Comparison of ENCODE assay signal across 22 cellular contexts in the genomic region with DNA sequence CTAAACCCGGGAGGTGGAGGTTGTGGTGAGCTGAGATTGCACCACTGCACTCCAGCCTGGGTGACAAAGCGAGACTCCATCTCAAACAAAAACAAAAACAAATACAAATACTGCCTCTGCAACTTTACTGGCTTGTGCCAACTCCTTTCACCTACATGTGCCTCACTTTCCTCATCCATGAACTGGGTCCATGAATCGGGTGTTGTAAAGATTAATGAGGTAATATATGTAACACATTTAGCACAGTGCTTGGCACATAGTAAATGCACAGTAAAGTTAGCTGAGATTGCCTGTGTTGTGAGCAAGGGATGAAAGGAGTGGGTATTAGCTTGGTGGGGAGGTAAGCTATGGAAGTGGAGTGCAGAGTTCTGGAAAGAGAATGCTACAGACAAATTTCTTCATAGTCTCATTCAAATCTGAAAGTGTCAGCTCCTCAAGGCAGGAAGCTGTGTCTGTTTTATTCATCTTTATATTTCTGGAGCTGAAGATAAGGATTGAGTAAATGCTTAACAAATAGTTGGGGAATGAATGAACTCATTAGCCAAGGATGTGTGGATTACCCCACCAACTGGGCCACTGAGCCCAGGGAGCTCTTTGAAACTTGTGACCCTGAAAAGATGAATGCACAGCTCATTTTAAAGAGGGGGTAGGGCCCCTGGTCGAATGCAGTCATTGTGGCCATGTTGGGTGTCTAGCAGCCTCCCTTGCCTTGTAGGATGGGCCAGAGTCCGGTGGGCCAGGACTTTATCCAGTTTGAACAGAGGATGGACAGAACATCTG. TPM values are rescaled to one million over a fixed set of nuclear protein-coding genes. Genes with fewer than 3 reads are reported as not detected.
A peak's percentile ranks its signal among the peaks of the same experiment; 100 is the strongest.
DNase-seq lines count a peak whose midpoint lies in the region; ATAC-seq and TF ChIP-seq lines count a peak whose summit lies in the region.
"Had no signal": no experiment of that assay in that cellular context is flagged by ENCODE, and none has a peak within 500 bp of the region (broad histone marks: within the 10 kb centered on the region; RNA-seq: fewer than 3 reads in every experiment).

No MANE protein-coding gene starts in this region.

- no peak overlapping the region for H3K4me3 ChIP-seq in ACC112 (ENCODE audit: low read depth, low read length)
- no peak overlapping the region for H3K4me3 ChIP-seq in adipocyte (ENCODE audit: low read length)
- H3K4me3 ChIP-seq in fibroblast of villous mesenchyme (ENCODE audit: low read depth, low read length) = no peak overlapping the region
- no peak overlapping the region for H3K4me3 ChIP-seq in CD8-positive, alpha-beta memory T cell (ENCODE audit: low read length)
- H3K4me3 ChIP-seq: left lung, transverse colon had no signal

- peak overlapping the region; percentile 83 for H3K27ac Mint-ChIP-seq in HFFc6
- no peak overlapping the region for H3K27ac Mint-ChIP-seq in CD8-positive, alpha-beta memory T cell
- H3K27ac Mint-ChIP-seq: activated CD4-positive, alpha-beta T cell treated with anti-CD3 and anti-CD28 coated beads for 36 hours; activated CD8-positive, alpha-beta memory T cell treated with anti-CD3 and anti-CD28 coated beads, Interleukin-2, amount 10 ng/mL, durations not matched to agents 7 days and 5 days; activated T-helper 2 cell treated with anti-CD3 and anti-CD28 coated beads, Interferon-gamma antibody, Interleukin-2, Interleukin-4, amounts not matched to agents 10 μg/mL and 5 μg/mL and 100 μg/mL, durations not matched to agents 14 hours and 24 hours and 36 hours; CD8-positive, alpha-beta T cell had no signal

- H3K27me3 Mint-ChIP-seq in HFFc6 (ENCODE audit: insufficient read depth) = no peaks in the 10 kb centered on the region
- peaks cover 13 to 25% of the 10 kb centered on the region in 2 donors for H3K27me3 Mint-ChIP-seq in CD8-positive, alpha-beta memory T cell
- H3K27me3 Mint-ChIP-seq: activated CD4-positive, alpha-beta T cell treated with anti-CD3 and anti-CD28 coated beads for 36 hours had no signal

- peaks cover 11% of the 10 kb centered on the region for H3K36me3 Mint-ChIP-seq in HFFc6 (ENCODE audit: low read depth)
- peaks cover 0 to 4% (median 0%) of the 10 kb centered on the region in 3 donors for H3K36me3 Mint-ChIP-seq in CD8-positive, alpha-beta memory T cell
- H3K36me3 Mint-ChIP-seq: CD8-positive, alpha-beta T cell had no signal

- CTCF ChIA-PET in CD8-positive, alpha-beta memory T cell (lab: Charles Lee) = interaction anchor here (0.7 to 1.1 kb wide), 2 partner anchors 57 to 357 kb away, joined by 3 to 4 read pairs; no protein-coding TSS in a partner anchor

- no peaks in the 10 kb centered on the region for H3K79me2 ChIP-seq in ACC112 (ENCODE audit: control insufficient read depth, insufficient read depth, low read length, unreplicated experiment)

- H3K27me3 ChIP-seq in ACC112 (ENCODE audit: insufficient read depth, low read length) (no peaks in the 10 kb centered on the region), adipocyte (replicated peaks; ENCODE audit: control insufficient read depth, insufficient read depth, low read length) (no peaks in the 10 kb centered on the region)
- no peaks in the 10 kb centered on the region for H3K27me3 ChIP-seq in CD8-positive, alpha-beta memory T cell (ENCODE audit: insufficient read depth, low read length, poor library complexity, severe bottlenecking)
- H3K27me3 ChIP-seq: transverse colon had no signal

- 0 out of 2 replicates have a peak overlapping the region, but pooled peaks have one; percentile 28 for H3K4me3 Mint-ChIP-seq in HFFc6
- no peak overlapping the region for H3K4me3 Mint-ChIP-seq in CD8-positive, alpha-beta memory T cell
- H3K4me3 Mint-ChIP-seq: activated CD4-positive, alpha-beta T cell treated with anti-CD3 and anti-CD28 coated beads for 36 hours; activated CD8-positive, alpha-beta memory T cell treated with anti-CD3 and anti-CD28 coated beads, Interleukin-2, amount 10 ng/mL, durations not matched to agents 7 days and 5 days; CD8-positive, alpha-beta T cell; H9 had no signal

- no peak for ATAC-seq in HG03108 (IDR thresholded peaks at IDR 0.05; ENCODE audit: unreplicated experiment)
- ATAC-seq: activated CD4-positive, alpha-beta T cell treated with anti-CD3 and anti-CD28 coated beads for 36 hours; activated CD8-positive, alpha-beta memory T cell treated with anti-CD3 and anti-CD28 coated beads, Interleukin-2, amount 10 ng/mL, durations not matched to agents 7 days and 5 days; CD8-positive, alpha-beta T cell; left lung had no signal

- H2AFZ ChIP-seq in ACC112 (ENCODE audit: low read length, unreplicated experiment) = no peak overlapping the region

- POLR2A ChIA-PET in CD8-positive, alpha-beta memory T cell (lab: Charles Lee) = no interaction called here

- DNase-seq in HFFc6 = peak; percentile 22
- DNase-seq in adipocyte (ENCODE audit: low read depth) = peak; percentile 38
- DNase-seq in fibroblast of villous mesenchyme (ENCODE audit: low read depth) = peak; percentile 68
- DNase-seq in substantia nigra (lab: John Stamatoyannopoulos, UW) = no peak
- DNase-seq in CD8-positive, alpha-beta memory T cell = no peak
- DNase-seq in amygdala (lab: John Stamatoyannopoulos, UW) = no peak
- DNase-seq: activated CD4-positive, alpha-beta T cell treated with anti-CD3 and anti-CD28 coated beads for 36 hours; activated CD8-positive, alpha-beta memory T cell treated with anti-CD3 and anti-CD28 coated beads, Interleukin-2, amount 10 ng/mL, durations not matched to agents 7 days and 5 days; CD8-positive, alpha-beta T cell; effector CD8-positive, alpha-beta T cell; H9; KG1; left lung; NCI-H1092 treated with DMSO at 0.1 percent for 48 hours; NCI-H2081 treated with DMSO at 0.1 percent for 48 hours; NCI-H524 treated with DMSO at 0.1 percent for 48 hours; stimulated activated naive CD4-positive, alpha-beta T cell; transverse colon had no signal

- peak overlapping the region; percentile 40 for H3K27ac ChIP-seq in ACC112 (ENCODE audit: low read depth, low read length)
- no peak overlapping the region for H3K27ac ChIP-seq in substantia nigra (ENCODE audit: low read depth, low read length, poor library complexity, severe bottlenecking)
- no peak overlapping the region for H3K27ac ChIP-seq in CD8-positive, alpha-beta memory T cell (ENCODE audit: low read depth, low read length)
- H3K27ac ChIP-seq: left lung, neutrophil, transverse colon had no signal

- peaks cover 30% of the 10 kb centered on the region for H3K4me1 Mint-ChIP-seq in HFFc6 (ENCODE audit: low read depth)
- no peaks in the 10 kb centered on the region for H3K4me1 Mint-ChIP-seq in CD8-positive, alpha-beta memory T cell
- H3K4me1 Mint-ChIP-seq: activated CD4-positive, alpha-beta T cell treated with anti-CD3 and anti-CD28 coated beads for 36 hours; activated CD8-positive, alpha-beta memory T cell treated with anti-CD3 and anti-CD28 coated beads, Interleukin-2, amount 10 ng/mL, durations not matched to agents 7 days and 5 days had no signal

- H3K4me1 ChIP-seq in ACC112 (ENCODE audit: control insufficient read depth, insufficient read depth, low read length, unreplicated experiment) (peaks cover 14% of the 10 kb centered on the region), adipocyte (ENCODE audit: control insufficient read depth, insufficient read depth, low read length) (peaks cover 9% of the 10 kb centered on the region)
- H3K4me1 ChIP-seq in CD8-positive, alpha-beta memory T cell (ENCODE audit: insufficient read depth, low read length) = no peaks in the 10 kb centered on the region
- H3K4me1 ChIP-seq: left lung, transverse colon had no signal

- peaks cover 21% of the 10 kb centered on the region for H3K9me3 Mint-ChIP-seq in HFFc6
- peaks cover 0 to 8% (median 6%) of the 10 kb centered on the region in 5 donors for H3K9me3 Mint-ChIP-seq in CD8-positive, alpha-beta memory T cell

- H3K9ac ChIP-seq in adipocyte (ENCODE audit: low read length) = no peak overlapping the region

- H3K36me3 ChIP-seq in ACC112 (ENCODE audit: insufficient read depth, low read length) (no peaks in the 10 kb centered on the region), adipocyte (ENCODE audit: control insufficient read depth, insufficient read depth, low read length, severe bottlenecking) (no peaks in the 10 kb centered on the region)
- no peaks in the 10 kb centered on the region for H3K36me3 ChIP-seq in CD8-positive, alpha-beta memory T cell (ENCODE audit: insufficient read depth, low read length)
- H3K36me3 ChIP-seq: left lung, neutrophil, transverse colon had no signal

- TF ChIP-seq CTCF in HFFc6 (IDR thresholded peaks at IDR 0.05) = no peak
- no peak for TF ChIP-seq CTCF in fibroblast of villous mesenchyme (IDR thresholded peaks at IDR 0.05; ENCODE audit: insufficient read depth, low read depth, low read length)

- H3K9me3 ChIP-seq in adipocyte (ENCODE audit: control insufficient read depth, low read length) = peaks cover 9% of the 10 kb centered on the region
- no peaks in the 10 kb centered on the region for H3K9me3 ChIP-seq in CD8-positive, alpha-beta memory T cell (ENCODE audit: low read length)
- H3K9me3 ChIP-seq: neutrophil had no signal

RNA-seq across cellular contexts. Expression of gene CDCP1, which starts 7.7 kb away (rescaled TPM):
- total RNA-seq in HFFc6 (2021; fragmentation: NEBNext Ultra II Directional; extraction: Animal tissue kit (Norgen Biotek cat#: 25700)) = 1 to 10 TPM in 4 of 6 experiments, under 1 TPM in 2; 0.78 to 2.1 (median 1.7) TPM
- total RNA-seq in fibroblast of villous mesenchyme = 10.4 and 20.6 TPM in 2 replicates
- total RNA-seq in CD8-positive, alpha-beta memory T cell = under 1 TPM; 0.71 to 0.96 TPM
- not detected for polyA plus RNA-seq in CD8-positive, alpha-beta memory T cell
- total RNA-seq: CD8-positive, alpha-beta T cell had no signal

Comparison
In these comparisons a context has a peak if more than half of its experiments do, and no peak if none do; other contexts are left out.
1. DNase-seq: peak in HFFc6 (single experiment), adipocyte (single experiment) and fibroblast of villous mesenchyme (single experiment); none in substantia nigra (0 of 49), CD8-positive, alpha-beta memory T cell (0 of 5) and amygdala (0 of 56).